In the genomic region with DNA sequence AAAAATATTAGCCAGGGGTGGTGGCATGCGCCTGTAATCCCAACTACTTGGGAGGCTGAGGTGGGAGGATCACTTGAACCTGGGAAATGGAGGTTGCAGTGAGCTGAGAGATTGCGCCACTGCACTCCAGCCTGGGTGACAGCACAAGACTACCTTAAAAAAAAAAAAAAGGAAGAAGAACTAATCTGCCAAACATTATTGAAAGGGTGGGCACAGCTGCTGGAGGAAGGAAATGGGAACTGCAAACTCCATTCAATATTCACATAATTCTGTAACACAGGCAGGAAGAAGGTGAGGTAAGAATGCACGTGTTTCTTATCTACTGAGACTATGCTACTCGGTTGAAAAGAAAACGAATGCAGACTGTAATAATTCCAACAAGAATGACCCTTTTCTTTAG, we compare ENCODE assay signal across 1 cellular context.
A peak's percentile ranks its signal among the peaks of the same experiment; 100 is the strongest.
TF ChIP-seq lines count a peak whose summit lies in the region.

No MANE protein-coding gene starts in this region.

TF ChIP-seq in K562, 482 proteins besides CTCF, POLR2A, EP300 and RAD21 (continued from another document):
- TF ChIP-seq NFRKB (IDR thresholded peaks at IDR 0.05; ENCODE audit: low read depth) (no peak), CEBPB (tag; IDR thresholded peaks at IDR 0.05) (peak; percentile 13; the same call in 1 of the 2 replicates), PHF21A (IDR thresholded peaks at IDR 0.05; ENCODE audit: borderline replicate concordance, low read depth) (no peak)
